8 cellular contexts compared by ENCODE assay signal in genomic region chr1:246002725-246003441, GRCh38.
DNase-seq lines count a peak whose midpoint lies in the region; ATAC-seq, FAIRE-seq and TF ChIP-seq lines count a peak whose summit lies in the region.

No MANE protein-coding gene starts in this region.

- ATAC-seq in GM21723 (IDR thresholded peaks at IDR 0.05; ENCODE audit: unreplicated experiment): peak; percentile 87
- peak; percentile 80 to 93 (median 92) for ATAC-seq in pancreas

- no peak for TF ChIP-seq EP300 in tibial nerve (IDR thresholded peaks at IDR 0.05)

- H3K4me1 ChIP-seq in pancreas (no peaks in the 10 kb centered on the region), tibial nerve (no peaks in the 10 kb centered on the region)

- H3K27me3 ChIP-seq in pancreas (no peaks in the 10 kb centered on the region), tibial nerve (no peaks in the 10 kb centered on the region)

- no peak overlapping the region for H3K4me3 ChIP-seq in NB4 (ENCODE audit: low read depth, low read length)
- no peak overlapping the region for H3K4me3 ChIP-seq in pancreas
- H3K4me3 ChIP-seq in tibial nerve: no peak overlapping the region

- 73 to 77% methylated on average over 23 of the region's 23 CpGs for WGBS in pancreas, 2 donors
- 80 to 81% methylated on average over 23 of the region's 23 CpGs for WGBS in tibial nerve, 2 donors

- intact Hi-C loops in pancreas (cut with DNase I): loop anchor here in 2 of 3 donors (5.0 kb wide), 2 partner anchors 846 to 851 kb away; partner anchors contain the start of gene KIF26B (in 1 of the 2)

- H3K27ac ChIP-seq in pancreas: no peak overlapping the region
- no peak overlapping the region for H3K27ac ChIP-seq in tibial nerve

- H3K36me3 ChIP-seq in pancreas (no peaks in the 10 kb centered on the region), tibial nerve (no peaks in the 10 kb centered on the region)

- TF ChIP-seq POLR2A in NB4 (IDR thresholded peaks at IDR 0.05; ENCODE audit: extremely low read depth, insufficient read length) (no peak), tibial nerve (IDR thresholded peaks at IDR 0.05) (no peak)

- TF ChIP-seq CTCF in D721Med (IDR thresholded peaks at IDR 0.05; ENCODE audit: insufficient read depth, missing control alignments) (peak; percentile 99), NB4 (IDR thresholded peaks at IDR 0.05; ENCODE audit: low read depth, low read length) (peak; percentile 72), pancreas (IDR thresholded peaks at IDR 0.05) (peak; percentile 61 to 80 (median 74)), tibial nerve (IDR thresholded peaks at IDR 0.05) (peak; percentile 64 to 76 (median 71))

- DNase-seq in D721Med (ENCODE audit: insufficient read length, low spot score) (peak; percentile 60), NB4 (ENCODE audit: low read depth) (peak; percentile 81), SK-N-DZ (ENCODE audit: low spot score) (peak; percentile 87), globus pallidus (ENCODE audit: low spot score) (peak; percentile 75), pancreas (peak; percentile 61 to 97 (median 86)), tibial nerve (ENCODE audit: low spot score in 2 of 2) (peak; percentile 82 to 94)
- DNase-seq in activated naive CD4-positive, alpha-beta T cell (lab: John Stamatoyannopoulos, UW): peak; percentile 50 to 78 (median 72)

- no peaks in the 10 kb centered on the region for H3K9me3 ChIP-seq in pancreas
- no peaks in the 10 kb centered on the region for H3K9me3 ChIP-seq in tibial nerve

- peak; percentile 96 for FAIRE-seq in D721Med (lab: Jason Lieb, UNC)
- FAIRE-seq in pancreas (lab: Jason Lieb, UNC): no peak
